In genomic region chr17:6623941-6624340, GRCh38 we compare ENCODE assay signal across 23 cellular contexts.
"Had no signal": no experiment of that assay in that cellular context is flagged by ENCODE, and none has a peak within 500 bp of the region (broad histone marks: within the 10 kb centered on the region; RNA-seq: fewer than 3 reads in every experiment).

No MANE protein-coding gene starts in this region.

- H3K9ac ChIP-seq: KMS-11 had no signal

- H3K4me2 ChIP-seq: KMS-11 had no signal

- H3K4me3 Mint-ChIP-seq: activated CD8-positive, alpha-beta T cell treated with anti-CD3 and anti-CD28 coated beads, Interleukin-2, amount 10 ng/mL, durations not matched to agents 7 days and 5 days; activated naive CD4-positive, alpha-beta T cell treated with anti-CD3 and anti-CD28 coated beads for 36 hours; activated naive CD8-positive, alpha-beta T cell; activated T-cell treated with anti-CD3 and anti-CD28 coated beads, Interleukin-2, amount 50 U/mL, for 24 hours; T-cell had no signal

- DNase-seq: activated CD4-positive, alpha-beta T cell treated with anti-CD3 and anti-CD28 coated beads for 4 hours; activated CD8-positive, alpha-beta T cell treated with anti-CD3 and anti-CD28 coated beads, Interleukin-2, amount 10 ng/mL, durations not matched to agents 7 days and 5 days; activated effector memory CD4-positive, alpha-beta T cell treated with anti-CD3 and anti-CD28 coated beads, Interleukin-2, amount 50 U/mL, for 16 hours; activated naive CD4-positive, alpha-beta T cell treated with anti-CD3 and anti-CD28 coated beads for 36 hours; activated T-cell treated with anti-CD3 and anti-CD28 coated beads, Interleukin-2, amount 50 U/mL, for 24 hours; caudate nucleus; NCI-H1092; NCI-H1417; NCI-H1694; NCI-H2029; NCI-H2107; NCI-H345; NCI-H510A; NCI-H526 treated with DMSO at 0.1 percent for 48 hours; NK-92 treated with Interleukin-12 subunit alpha and Interleukin-12 subunit beta, amount 100 ng/mL, for 24 hours; OCI-M1; RPMI8226; T-cell; T-helper 2 cell had no signal

- H3K27ac ChIP-seq: breast epithelium, KMS-11, SK-N-MC had no signal

- H3K9me3 Mint-ChIP-seq: activated naive CD4-positive, alpha-beta T cell treated with anti-CD3 and anti-CD28 coated beads for 36 hours; activated T-cell treated with anti-CD3 and anti-CD28 coated beads, Interleukin-2, amount 50 U/mL, for 24 hours; T-cell had no signal

- H3K4me1 ChIP-seq: breast epithelium had no signal

- H3K4me3 ChIP-seq: breast epithelium, SK-N-MC had no signal

- H3K9me3 ChIP-seq: breast epithelium had no signal

- H3K27me3 Mint-ChIP-seq: activated naive CD8-positive, alpha-beta T cell; activated T-cell treated with anti-CD3 and anti-CD28 coated beads, Interleukin-2, amount 50 U/mL, for 24 hours; T-cell had no signal

- H3K4me1 Mint-ChIP-seq: T-cell had no signal

- H3K27me3 ChIP-seq: breast epithelium had no signal

- H3K27ac Mint-ChIP-seq: activated CD8-positive, alpha-beta T cell treated with anti-CD3 and anti-CD28 coated beads, Interleukin-2, amount 10 ng/mL, durations not matched to agents 7 days and 5 days; activated naive CD4-positive, alpha-beta T cell treated with anti-CD3 and anti-CD28 coated beads for 36 hours; activated naive CD8-positive, alpha-beta T cell; activated T-cell treated with anti-CD3 and anti-CD28 coated beads, Interleukin-2, amount 50 U/mL, for 24 hours; T-cell had no signal
